Comparison of ENCODE assay signal across 25 cellular contexts in the genomic region with DNA sequence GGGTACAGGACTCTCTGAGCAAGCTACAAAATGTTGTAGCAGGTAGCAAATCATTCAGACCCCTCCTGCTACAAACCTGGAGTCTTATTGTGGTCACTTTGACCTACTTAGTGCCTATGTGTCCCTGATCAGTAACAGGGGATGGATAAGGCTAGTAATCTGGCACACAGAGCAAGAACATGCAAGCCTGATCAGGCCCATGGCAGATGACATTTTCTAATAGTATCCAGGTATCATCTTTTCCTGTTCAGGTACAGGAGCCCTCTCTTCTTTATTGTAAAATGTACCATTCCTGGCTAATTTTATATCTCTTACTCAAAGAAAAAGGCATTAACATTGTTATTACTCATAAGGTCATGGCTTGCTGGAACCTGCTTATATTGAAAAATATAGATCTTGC. TPM values are rescaled to one million over a fixed set of nuclear protein-coding genes. Genes with fewer than 3 reads are reported as not detected.
DNase-seq lines count a peak whose midpoint lies in the region; ATAC-seq, FAIRE-seq and TF ChIP-seq lines count a peak whose summit lies in the region.
"Had no signal": no experiment of that assay in that cellular context is flagged by ENCODE, and none has a peak within 500 bp of the region (broad histone marks: within the 10 kb centered on the region; RNA-seq: fewer than 3 reads in every experiment).

No MANE protein-coding gene starts in this region.

- no peak for ATAC-seq in GM23338
- ATAC-seq: A549; CD8-positive, alpha-beta T cell; GM12878 had no signal

- peaks cover 5% of the 10 kb centered on the region; the same call in 1 of the 2 replicates for H3K9me2 ChIP-seq in GM23338 (ENCODE audit: insufficient read depth)

- H3K4me1 ChIP-seq in GM23338 (ENCODE audit: insufficient read depth), result no peaks in the 10 kb centered on the region
- H3K4me1 ChIP-seq: A549; BLaER1 treated with 17β-estradiol and CSF1 and Interleukin-3, amounts not matched to agents 10 nM and 100 nM; Caco-2 had no signal

- no peaks in the 10 kb centered on the region for H3K27me3 Mint-ChIP-seq in GM23338 (ENCODE audit: insufficient read depth, low read depth, poor library complexity)

- TF ChIP-seq CTCF in GM23338 (conservative IDR thresholded peaks at IDR 0.05; ENCODE audit: low read depth in 2 of 2) (no peak), bronchial epithelial cell (IDR thresholded peaks at IDR 0.05; ENCODE audit: insufficient read depth, low read length, severe bottlenecking) (no peak)

- no peak overlapping the region for H3K4me3 Mint-ChIP-seq in GM23338
- H3K4me3 Mint-ChIP-seq: B cell; CD4-positive, alpha-beta T cell; CD8-positive, alpha-beta T cell had no signal

- H3F3A ChIP-seq in GM23338 (replicated peaks; ENCODE audit: low read depth), result no peaks in the 10 kb centered on the region

- no peaks in the 10 kb centered on the region for H3K36me3 Mint-ChIP-seq in GM23338 (ENCODE audit: low read depth)
- H3K36me3 Mint-ChIP-seq: CD8-positive, alpha-beta T cell had no signal

- H4K20me1 ChIP-seq in GM23338 (replicated peaks; ENCODE audit: insufficient read depth), result no peaks in the 10 kb centered on the region
- H4K20me1 ChIP-seq: BLaER1 treated with 17β-estradiol and CSF1 and Interleukin-3, amounts not matched to agents 10 nM and 100 nM had no signal

- no peaks in the 10 kb centered on the region for H3K4me1 Mint-ChIP-seq in GM23338
- H3K4me1 Mint-ChIP-seq: B cell had no signal

- H3K9me3 Mint-ChIP-seq in GM23338, result peaks cover 3% of the 10 kb centered on the region; the same call in 1 of the 3 replicates
- H3K9me3 Mint-ChIP-seq: CD4-positive, alpha-beta T cell; CD8-positive, alpha-beta T cell had no signal

- H3K4me3 ChIP-seq in GM23338, result no peak overlapping the region
- H3K4me3 ChIP-seq in bronchial epithelial cell (ENCODE audit: low read depth, low read length), result no peak overlapping the region
- H3K4me3 ChIP-seq: A549; BLaER1 treated with 17β-estradiol and CSF1 and Interleukin-3, amounts not matched to agents 10 nM and 100 nM; GM12878 had no signal

- no peaks in the 10 kb centered on the region for H3K36me3 ChIP-seq in GM23338 (ENCODE audit: insufficient read depth)
- H3K36me3 ChIP-seq in bronchial epithelial cell (ENCODE audit: control insufficient read depth, insufficient read depth, low read length), result no peaks in the 10 kb centered on the region
- H3K36me3 ChIP-seq: BLaER1 treated with 17β-estradiol and CSF1 and Interleukin-3, amounts not matched to agents 10 nM and 100 nM had no signal

- DNase-seq in GM23338 (ENCODE audit: low spot score), result no peak
- peak; percentile 49 for DNase-seq in bronchial epithelial cell (ENCODE audit: low read depth)
- DNase-seq in epithelial cell of prostate (ENCODE audit: low read depth, low spot score), result no peak
- DNase-seq in activated CD4-positive, CD25-positive, alpha-beta regulatory T cell (lab: John Stamatoyannopoulos, UW), result no peak
- DNase-seq in DMS53 (lab: John Stamatoyannopoulos, UW), result no peak
- DNase-seq in SIG-M5 (lab: John Stamatoyannopoulos, UW), result no peak
- DNase-seq: AML-193; Caco-2; Calu3; CD4-positive, alpha-beta T cell; CD8-positive, alpha-beta T cell; DMS79; DND-41; EL; GDM1 had no signal

- no peaks in the 10 kb centered on the region for H3K79me2 ChIP-seq in GM23338 (replicated peaks; ENCODE audit: insufficient read depth)

- H3K27ac ChIP-seq in GM23338 (ENCODE audit: low read depth) (no peak overlapping the region), epithelial cell of prostate (peak overlapping the region; percentile 63)
- H3K27ac ChIP-seq: 22Rv1; A549; BLaER1 treated with 17β-estradiol and CSF1 and Interleukin-3, amounts not matched to agents 10 nM and 100 nM; C4-2B had no signal

- H3K27me3 ChIP-seq in GM23338 (ENCODE audit: insufficient read depth), result no peaks in the 10 kb centered on the region
- no peaks in the 10 kb centered on the region for H3K27me3 ChIP-seq in bronchial epithelial cell (ENCODE audit: control insufficient read depth, insufficient read depth, low read length)
- H3K27me3 ChIP-seq: BLaER1 treated with 17β-estradiol and CSF1 and Interleukin-3, amounts not matched to agents 10 nM and 100 nM had no signal

- no peak for FAIRE-seq in bronchial epithelial cell (lab: Jason Lieb, UNC)
- FAIRE-seq: A549, D721Med, GM12878, GM12892, GM18507, GM19239 had no signal

- H3K27ac Mint-ChIP-seq in GM23338, result no peak overlapping the region
- H3K27ac Mint-ChIP-seq: B cell; CD4-positive, alpha-beta T cell; CD8-positive, alpha-beta T cell had no signal

- no peak overlapping the region for H3K4me2 ChIP-seq in GM23338
- H3K4me2 ChIP-seq: A549; BLaER1 treated with 17β-estradiol and CSF1 and Interleukin-3, amounts not matched to agents 10 nM and 100 nM had no signal

- H2AFZ ChIP-seq in GM23338, result peak overlapping the region; percentile 43; the same call in 1 of the 2 replicates

TF ChIP-seq in GM23338, 12 proteins besides CTCF, POLR2A, EP300 and RAD21 (continues in another document):
- TF ChIP-seq ZNF114 (CRISPR knock-in tag; IDR thresholded peaks at IDR 0.05) (no peak), ETS1 (IDR thresholded peaks at IDR 0.05) (no peak), NANOG (IDR thresholded peaks at IDR 0.05; ENCODE audit: borderline replicate concordance) (no peak), ZNF331 (CRISPR knock-in tag; IDR thresholded peaks at IDR 0.05; ENCODE audit: low read depth) (no peak), EZH2phosphoT487 (IDR thresholded peaks at IDR 0.05; ENCODE audit: unreplicated experiment) (no peak), CREB1 (CRISPR knock-in tag; IDR thresholded peaks at IDR 0.05; ENCODE audit: low read depth) (no peak), ZNF462 (CRISPR knock-in tag; IDR thresholded peaks at IDR 0.05) (no peak)

RNA-seq across cellular contexts. Expression of gene CCNH, which starts 18.1 kb away (rescaled TPM):
- total RNA-seq in GM23338 (2014; rRNA removed; shearing (Covaris generic)), result 80.2 and 84.9 TPM in 2 replicates
- 59.1 and 74.4 TPM in 2 replicates for polyA plus RNA-seq in GM23338 (2016; fragmentation: Nextera tagmentation; extraction: Ambion mirVana)
- 73.2 and 103 TPM in 2 replicates for total RNA-seq in bronchial epithelial cell
